Comparison of ENCODE assay signal across 13 cellular contexts in the genomic region with DNA sequence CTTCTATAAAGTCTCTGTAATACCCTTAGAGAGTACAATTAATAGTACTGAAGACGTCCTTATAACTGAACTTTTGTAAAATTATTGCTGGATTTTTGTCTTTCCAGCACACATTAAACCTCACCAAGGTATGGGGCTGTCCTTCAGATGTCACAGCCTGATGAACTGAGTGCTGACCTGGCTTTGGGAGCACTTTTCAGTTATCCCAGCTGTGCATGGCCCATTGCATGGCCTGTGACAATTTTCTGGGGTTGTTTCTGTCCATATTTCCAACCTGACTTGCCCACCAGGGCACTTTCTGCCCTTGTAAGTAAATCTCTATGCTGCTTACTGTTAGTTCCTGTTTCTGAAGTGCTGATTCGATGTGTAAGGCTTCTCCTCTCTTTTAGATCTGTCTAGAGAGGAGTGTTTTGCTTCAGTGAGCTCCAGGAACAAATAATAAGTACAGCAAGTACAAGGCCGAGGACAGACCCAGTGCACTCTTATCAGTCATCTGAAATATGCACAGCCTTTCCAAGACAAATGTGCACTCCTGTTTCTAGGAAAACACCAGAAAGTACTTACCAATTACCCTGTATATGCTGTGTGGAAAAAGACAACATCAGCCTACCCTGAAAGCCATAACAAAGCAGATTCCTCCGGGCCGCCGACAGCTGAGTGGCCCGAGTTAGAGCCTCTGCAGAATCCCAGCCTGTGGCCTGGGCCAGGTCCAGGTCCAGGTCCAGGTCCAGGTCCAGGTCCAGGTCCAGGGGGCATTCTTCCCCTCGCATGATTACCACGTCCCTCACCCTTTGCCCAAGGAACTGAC.
DNase-seq lines count a peak whose midpoint lies in the region; ATAC-seq and TF ChIP-seq lines count a peak whose summit lies in the region.
"Had no signal": no experiment of that assay in that cellular context is flagged by ENCODE, and none has a peak within 500 bp of the region (broad histone marks: within the 10 kb centered on the region; RNA-seq: fewer than 3 reads in every experiment).

No MANE protein-coding gene starts in this region.

- no peak for ATAC-seq in CD4-positive, alpha-beta T cell (ENCODE audit: poor library complexity)
- no peak for ATAC-seq in HG02759 (IDR thresholded peaks at IDR 0.05; ENCODE audit: unreplicated experiment)
- ATAC-seq: natural killer cell had no signal

- H3K27ac Mint-ChIP-seq in CD4-positive, alpha-beta T cell, result peak overlapping the region; percentile 67
- H3K27ac Mint-ChIP-seq: natural killer cell had no signal

- POLR2A ChIA-PET in CD4-positive, alpha-beta T cell (lab: Charles Lee), result interaction anchor here (1.1 kb wide), 2 partner anchors 11 to 62 kb away, joined by 3 read pairs; no protein-coding TSS in a partner anchor

- H3K4me1 Mint-ChIP-seq in CD4-positive, alpha-beta T cell (ENCODE audit: low read depth), result peaks cover 21% of the 10 kb centered on the region

- no peak for TF ChIP-seq CTCF in CD4-positive, alpha-beta T cell (IDR thresholded peaks at IDR 0.05)
- TF ChIP-seq CTCF in VCaP (conservative IDR thresholded peaks at IDR 0.05) (no peak), right atrium auricular region (IDR thresholded peaks at IDR 0.05) (no peak)

- intact Hi-C loops in CD4-positive, alpha-beta T cell (cut with DNase I, micrococcal nuclease), result no loop called here

- H3K4me3 Mint-ChIP-seq in CD4-positive, alpha-beta T cell, result no peak overlapping the region
- H3K4me3 Mint-ChIP-seq: natural killer cell had no signal

- no peak for DNase-seq in CD4-positive, alpha-beta T cell
- DNase-seq in right atrium auricular region (ENCODE audit: low spot score) (no peak), pons (ENCODE audit: low spot score) (peak; percentile 35), hypothalamus (lab: John Stamatoyannopoulos, UW) (no peak)
- DNase-seq in stimulated activated CD4-positive, alpha-beta T cell treated with anti-CD3 and anti-CD28 coated beads, Interleukin-2, amount 100 ng/mL, for 24 hours, result no peak
- no peak for DNase-seq in effector CD4-positive, alpha-beta T cell
- DNase-seq: activated T-cell treated with anti-CD3 and anti-CD28 coated beads, Interleukin-2, amount 50 U/mL, for 1 hour; natural killer cell; NCI-H1417; T-helper 2 cell had no signal

- CTCF ChIA-PET in CD4-positive, alpha-beta T cell (lab: Charles Lee), result interaction anchor here (0.6 kb wide), 1 partner anchor 91 kb away, joined by 4 read pairs; no protein-coding TSS in a partner anchor

- no peaks in the 10 kb centered on the region for H3K27me3 Mint-ChIP-seq in CD4-positive, alpha-beta T cell

- H3K9me3 ChIP-seq in CD4-positive, alpha-beta T cell (ENCODE audit: control insufficient read depth, low read length), result no peaks in the 10 kb centered on the region
- H3K9me3 ChIP-seq in right atrium auricular region, result no peaks in the 10 kb centered on the region
- H3K9me3 ChIP-seq: suprapubic skin had no signal

- peaks cover 69% of the 10 kb centered on the region for H3K36me3 Mint-ChIP-seq in CD4-positive, alpha-beta T cell (ENCODE audit: low read depth)
- H3K36me3 Mint-ChIP-seq: natural killer cell had no signal

- H3K4me3 ChIP-seq in right atrium auricular region, result no peak overlapping the region
- H3K4me3 ChIP-seq: suprapubic skin had no signal

- H3K27ac ChIP-seq in CD4-positive, alpha-beta T cell (ENCODE audit: low read depth, low read length), result no peak overlapping the region
- H3K27ac ChIP-seq in VCaP, result peak overlapping the region; percentile 99
- H3K27ac ChIP-seq in right atrium auricular region, result peak overlapping the region; percentile 50 to 58
- H3K27ac ChIP-seq: suprapubic skin had no signal

- peaks cover 0 to 31% of the 10 kb centered on the region in 2 donors for H3K4me1 ChIP-seq in right atrium auricular region

- no peaks in the 10 kb centered on the region for H3K27me3 ChIP-seq in CD4-positive, alpha-beta T cell (ENCODE audit: control insufficient read depth, insufficient read depth, low read length)
- no peaks in the 10 kb centered on the region for H3K27me3 ChIP-seq in right atrium auricular region
- H3K27me3 ChIP-seq: suprapubic skin had no signal

- H3K36me3 ChIP-seq in right atrium auricular region, result peaks cover 16% of the 10 kb centered on the region

- no peaks in the 10 kb centered on the region for H3K9me3 Mint-ChIP-seq in CD4-positive, alpha-beta T cell
- H3K9me3 Mint-ChIP-seq: natural killer cell had no signal
